ENCODE assay signal across 9 cellular contexts in the genomic region with DNA sequence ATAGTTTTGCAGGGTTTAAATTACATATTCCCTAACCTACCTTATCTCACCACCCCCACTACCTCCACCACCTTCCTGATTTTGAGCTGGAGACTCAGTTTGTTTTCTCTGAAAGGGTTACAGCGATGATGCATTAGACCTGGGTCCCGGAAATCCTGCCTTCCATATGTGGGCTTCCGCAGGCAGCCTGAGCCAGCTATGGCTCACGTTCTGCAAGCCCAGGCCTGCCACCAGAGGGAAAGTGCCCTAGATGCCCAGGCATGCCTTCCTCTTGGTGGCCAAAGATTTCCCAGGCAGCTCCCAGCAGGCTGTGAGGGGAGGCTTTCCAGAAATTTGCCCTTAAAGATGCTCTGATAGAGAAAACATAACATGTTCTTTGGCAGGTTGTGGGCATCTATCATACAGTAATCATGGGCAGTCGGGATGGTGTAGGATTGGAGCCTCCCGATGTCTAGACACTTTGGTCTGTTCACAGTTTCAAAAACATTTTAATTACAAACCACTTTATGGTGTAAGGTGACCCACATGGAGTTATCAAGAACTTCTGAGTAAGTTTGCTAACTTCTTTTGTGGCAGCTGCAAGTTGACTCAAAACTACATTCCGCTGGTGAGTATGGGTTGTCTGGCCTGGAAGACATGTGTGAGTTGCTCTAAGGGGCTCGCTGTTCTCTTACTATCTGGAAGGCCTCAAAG.
DNase-seq lines count a peak whose midpoint lies in the region; FAIRE-seq lines count a peak whose summit lies in the region.
"Had no signal": no experiment of that assay in that cellular context is flagged by ENCODE, and none has a peak within 500 bp of the region (broad histone marks: within the 10 kb centered on the region; RNA-seq: fewer than 3 reads in every experiment).

No MANE protein-coding gene starts in this region.

- no peaks in the 10 kb centered on the region for H3K9me3 Mint-ChIP-seq in T-helper 2 cell treated with Interferon-gamma antibody and Interleukin-4, amounts not matched to agents 5 μg/mL and 100 μg/mL, for 36 hours

- H3K36me3 Mint-ChIP-seq in T-helper 2 cell treated with Interferon-gamma antibody and Interleukin-4, amounts not matched to agents 5 μg/mL and 100 μg/mL, for 36 hours (ENCODE audit: low read depth), result peaks cover 13% of the 10 kb centered on the region

- peak overlapping the region; percentile 86 for H3K27ac Mint-ChIP-seq in T-helper 2 cell treated with Interferon-gamma antibody and Interleukin-4, amounts not matched to agents 5 μg/mL and 100 μg/mL, for 36 hours

- intact Hi-C loops in posterior cingulate gyrus (cut with DNase I), result no loop called here

- FAIRE-seq in urothelium cell line (lab: Jason Lieb, UNC), result no peak

- peak; percentile 64 for DNase-seq in stimulated activated CD4-positive, alpha-beta T cell treated with anti-CD3 and anti-CD28 coated beads, Interleukin-1b, Interleukin-23, amount 100 ng/mL, for 48 hours
- DNase-seq in stimulated activated CD4-positive, alpha-beta T cell treated with anti-CD3 and anti-CD28 coated beads, Interleukin-4, amount 100 ng/mL, for 1 hour, result no peak
- peak; percentile 62 for DNase-seq in T-helper 2 cell treated with Interferon-gamma antibody and Interleukin-4, amounts not matched to agents 5 μg/mL and 100 μg/mL, for 36 hours (ENCODE audit: low spot score)
- DNase-seq in cerebellar cortex (ENCODE audit: low spot score), result peak; percentile 75
- DNase-seq in urothelium cell line (ENCODE audit: low spot score), result peak; percentile 40
- no peak for DNase-seq in HCEC 1CT
- DNase-seq in NCI-H2029 (lab: John Stamatoyannopoulos, UW), result no peak
- DNase-seq in posterior cingulate gyrus, result no peak
- DNase-seq: NCI-H1048 had no signal

- peak overlapping the region; percentile 48 for H3K4me3 Mint-ChIP-seq in T-helper 2 cell treated with Interferon-gamma antibody and Interleukin-4, amounts not matched to agents 5 μg/mL and 100 μg/mL, for 36 hours

- peaks cover 67% of the 10 kb centered on the region for H3K4me1 Mint-ChIP-seq in T-helper 2 cell treated with Interferon-gamma antibody and Interleukin-4, amounts not matched to agents 5 μg/mL and 100 μg/mL, for 36 hours (ENCODE audit: low read depth)

- H3K27me3 Mint-ChIP-seq in T-helper 2 cell treated with Interferon-gamma antibody and Interleukin-4, amounts not matched to agents 5 μg/mL and 100 μg/mL, for 36 hours (ENCODE audit: low read depth), result no peaks in the 10 kb centered on the region

Comparison
In these comparisons a context has a peak if more than half of its experiments do, and no peak if none do; other contexts are left out.
1. DNase-seq: peak in stimulated activated CD4-positive, alpha-beta T cell treated with anti-CD3 and anti-CD28 coated beads, Interleukin-1b, Interleukin-23, amount 100 ng/mL, for 48 hours (single experiment), T-helper 2 cell treated with Interferon-gamma antibody and Interleukin-4, amounts not matched to agents 5 μg/mL and 100 μg/mL, for 36 hours (single experiment), cerebellar cortex (single experiment) and urothelium cell line (single experiment); none in stimulated activated CD4-positive, alpha-beta T cell treated with anti-CD3 and anti-CD28 coated beads, Interleukin-4, amount 100 ng/mL, for 1 hour (single experiment), HCEC 1CT (single experiment), NCI-H2029 (single experiment) and posterior cingulate gyrus (0 of 10).